8 cellular contexts compared by ENCODE assay signal in genomic region chr3:194404365-194405140, GRCh38. TPM values are rescaled to one million over a fixed set of nuclear protein-coding genes. Genes with fewer than 3 reads are reported as not detected.
A peak's percentile ranks its signal among the peaks of the same experiment; 100 is the strongest.
DNase-seq lines count a peak whose midpoint lies in the region; ATAC-seq and TF ChIP-seq lines count a peak whose summit lies in the region.

No MANE protein-coding gene starts in this region.

- H3K36me3 Mint-ChIP-seq in T-cell = peaks cover 9% of the 10 kb centered on the region

- no peaks in the 10 kb centered on the region for H3K27me3 ChIP-seq in fibroblast of lung (ENCODE audit: control insufficient read depth, insufficient read depth, low read length)

- H3K27ac Mint-ChIP-seq in T-cell = no peak overlapping the region

- no peaks in the 10 kb centered on the region for H3K9me3 ChIP-seq in fibroblast of lung (ENCODE audit: control insufficient read depth, insufficient read depth, low read depth, low read length)

- H4K20me1 ChIP-seq in fibroblast of lung (ENCODE audit: control insufficient read depth, extremely low read depth, insufficient read depth, low read length) = no peaks in the 10 kb centered on the region

- ATAC-seq in T-cell (replicated peaks in 1 of 4) = peak in 3 of 4 experiments; percentile 41 to 76 (median 71)

- H3K9ac ChIP-seq in fibroblast of lung (ENCODE audit: insufficient read depth, low read length) = no peak overlapping the region

- no peak overlapping the region for H3K27ac ChIP-seq in fibroblast of lung (ENCODE audit: insufficient read depth, low read length)

- no peaks in the 10 kb centered on the region for H3K27me3 Mint-ChIP-seq in T-cell

- POLR2A ChIA-PET in T-cell (lab: Charles Lee) = interaction anchor here in 1 of 2 donors (0.7 kb wide), 1 partner anchor 1137 kb away, joined by 4 read pairs; no protein-coding TSS in a partner anchor

- H3K4me3 ChIP-seq in fibroblast of lung (replicated peaks in 1 of 4; ENCODE audit: control extremely low read depth in 1 of 4, insufficient read depth in 1 of 4, low read depth in 3 of 4, low read length in 4 of 4) = no peak overlapping the region

- CTCF ChIA-PET in T-cell (lab: Charles Lee) = interaction anchor here (0.6 to 1.2 kb wide), 6 partner anchors 13 to 136 kb away, joined by 3 to 4 read pairs (median 4); no protein-coding TSS in a partner anchor

- H3K4me1 Mint-ChIP-seq in T-cell = peaks cover 8 to 11% (median 10%) of the 10 kb centered on the region in 3 donors

- H3K4me1 ChIP-seq in fibroblast of lung (ENCODE audit: control insufficient read depth, extremely low read depth, insufficient read depth, low read length) = no peaks in the 10 kb centered on the region

- peak; percentile 55 for DNase-seq in stimulated activated CD4-positive, alpha-beta T cell treated with anti-CD3 and anti-CD28 coated beads, Interleukin-4, amount 100 ng/mL, for 24 hours
- DNase-seq in stimulated activated CD4-positive, alpha-beta T cell treated with anti-CD3 and anti-CD28 coated beads, Interleukin-1b, Interleukin-23, amount 100 ng/mL, for 48 hours = no peak
- DNase-seq in NCI-H1417 (lab: John Stamatoyannopoulos, UW) (peak; percentile 61 to 89 (median 74)), T-cell (peak in 24 of 34 experiments; percentile 8 to 54 (median 26)), fibroblast of lung (ENCODE audit: low read depth in 2 of 2) (peak; percentile 41 to 67), renal cortical epithelial cell (ENCODE audit: low read depth) (peak; percentile 43), GDM1 (lab: John Stamatoyannopoulos, UW) (no peak), GM19240 (ENCODE audit: insufficient read length, low spot score) (no peak)

- H3K4me2 ChIP-seq in fibroblast of lung (ENCODE audit: extremely low read depth, insufficient read depth, low read length) = no peak overlapping the region

- no peaks in the 10 kb centered on the region for H3K79me2 ChIP-seq in fibroblast of lung (ENCODE audit: control insufficient read depth, insufficient read depth, low read length)

- H3K36me3 ChIP-seq in fibroblast of lung (ENCODE audit: control insufficient read depth, insufficient read depth, low read length) = peaks cover 4% of the 10 kb centered on the region

- no peaks in the 10 kb centered on the region for H3K9me3 Mint-ChIP-seq in T-cell

- peak; percentile 52 to 57 for TF ChIP-seq CTCF in fibroblast of lung (conservative IDR thresholded peaks at IDR 0.05 in 1 of 2, IDR thresholded peaks at IDR 0.05 in 1 of 2; ENCODE audit: low read depth in 1 of 2, low read length in 2 of 2)

- no peak overlapping the region for H3K4me3 Mint-ChIP-seq in T-cell

- no peak overlapping the region for H2AFZ ChIP-seq in fibroblast of lung (ENCODE audit: low read length)

RNA-seq across cellular contexts. Expression of gene GP5, which starts 5.5 kb away (rescaled TPM):
- 1 to 10 TPM; 5.1 to 8.4 (median 6.3) TPM for total RNA-seq in T-cell
- total RNA-seq in fibroblast of lung = under 0.01 and 0.17 TPM in 2 replicates
- polyA plus RNA-seq in fibroblast of lung = 0.02 and 0.06 TPM in 2 replicates
- polyA plus RNA-seq in fibroblast of lung (2012) = 0.05 TPM in 1 of 2 replicates, not detected in the other
- polyA minus RNA-seq in fibroblast of lung (ENCODE audit: low replicate concordance) = 0.71 TPM in 1 of 2 replicates, not detected in the other
- total RNA-seq in renal cortical epithelial cell = under 0.01 and 0.10 TPM in 2 replicates

RNA-seq across cellular contexts. Expression of gene LRRC15, which starts 35.0 kb away (rescaled TPM):
- total RNA-seq in T-cell (not detected), fibroblast of lung (1.3 and 2.3 TPM in 2 replicates), renal cortical epithelial cell (not detected in 2 replicates)
- polyA plus RNA-seq in fibroblast of lung = 0.58 and 0.91 TPM in 2 replicates
- polyA plus RNA-seq in fibroblast of lung (2012) = 1.5 and 1.8 TPM in 2 replicates
- polyA minus RNA-seq in fibroblast of lung (ENCODE audit: low replicate concordance) = 5.1 and 6.2 TPM in 2 replicates

RNA-seq across cellular contexts. Expression of gene CPN2, which starts 53.4 kb away (rescaled TPM):
- under 1 TPM in 2 of 5 donors, not detected in 3; 0.12 to 0.13 TPM for total RNA-seq in T-cell
- total RNA-seq in fibroblast of lung = not detected in 2 replicates
- polyA plus RNA-seq in fibroblast of lung = not detected in 2 replicates
- polyA plus RNA-seq in fibroblast of lung (2012) = not detected in 2 replicates
- polyA minus RNA-seq in fibroblast of lung (ENCODE audit: low replicate concordance) = not detected in 2 replicates
- 0.05 TPM in 1 of 2 replicates, not detected in the other for total RNA-seq in renal cortical epithelial cell

Comparison
In these comparisons a context has a peak if more than half of its experiments do, and no peak if none do; other contexts are left out.
1. DNase-seq: peak in stimulated activated CD4-positive, alpha-beta T cell treated with anti-CD3 and anti-CD28 coated beads, Interleukin-4, amount 100 ng/mL, for 24 hours (single experiment), NCI-H1417 (3 of 3), T-cell (24 of 34), fibroblast of lung (2 of 2) and renal cortical epithelial cell (single experiment); none in stimulated activated CD4-positive, alpha-beta T cell treated with anti-CD3 and anti-CD28 coated beads, Interleukin-1b, Interleukin-23, amount 100 ng/mL, for 48 hours (single experiment), GDM1 (single experiment) and GM19240 (single experiment).